In genomic region chr22:20508067-20508755, GRCh38 we compare ENCODE assay signal across 8 cellular contexts. TPM values are rescaled to one million over a fixed set of nuclear protein-coding genes. Genes with fewer than 3 reads are reported as not detected.
DNase-seq lines count a peak whose midpoint lies in the region; ATAC-seq and TF ChIP-seq lines count a peak whose summit lies in the region.
"Not testable (repeated sequence)": the region's sequence is repeated elsewhere in the genome, so short reads cannot be mapped to it uniquely, and the experiment has no call there.

No MANE protein-coding gene starts in this region.

- not testable (repeated sequence) for H3K27me3 ChIP-seq in AG04450 (ENCODE audit: control insufficient read depth, insufficient read depth, low read length); GM23338 (ENCODE audit: insufficient read depth); OCI-LY3 (ENCODE audit: low read depth, low read length); right cardiac atrium (ENCODE audit: control insufficient read depth, insufficient read depth); muscle layer of colon (ENCODE audit: control insufficient read depth in 1 of 2, insufficient read depth in 2 of 2, low read length in 2 of 2); smooth muscle cell (ENCODE audit: low read depth)

- H3K9ac ChIP-seq in OCI-LY3 (ENCODE audit: low read length) (peak overlapping the region; percentile 93), muscle layer of colon (ENCODE audit: low read length) (peak overlapping the region; percentile 88), smooth muscle cell (ENCODE audit: low read depth) (peak overlapping the region; percentile 100)

- H3K4me1 Mint-ChIP-seq in GM23338: peaks cover 36% of the 10 kb centered on the region
- H3K4me1 Mint-ChIP-seq in activated T-helper 1 cell treated with anti-CD3 and anti-CD28 coated beads, Interleukin-12 subunit alpha, Interleukin-12 subunit beta, Interleukin-2, Interleukin-4 antibody, amounts not matched to agents 30 ng/mL and 10 ng/mL and 1 ng/mL, durations not matched to agents 14 hours and 24 hours and 36 hours (ENCODE audit: low read depth): peaks cover 50% of the 10 kb centered on the region
- H3K4me1 Mint-ChIP-seq in dendritic cell treated with granulocyte-macrophage colony-stimulating factor and Interleukin-4, amounts not matched to agents 40 ng/mL and 50 ng/mL, for 4 days (ENCODE audit: low read depth): peaks cover 55% of the 10 kb centered on the region

- H3K4me3 Mint-ChIP-seq in GM23338: peak overlapping the region; percentile 89
- peak overlapping the region; percentile 95 for H3K4me3 Mint-ChIP-seq in activated T-helper 1 cell treated with anti-CD3 and anti-CD28 coated beads, Interleukin-12 subunit alpha, Interleukin-12 subunit beta, Interleukin-2, Interleukin-4 antibody, amounts not matched to agents 30 ng/mL and 10 ng/mL and 1 ng/mL, durations not matched to agents 14 hours and 24 hours and 36 hours
- H3K4me3 Mint-ChIP-seq in dendritic cell treated with granulocyte-macrophage colony-stimulating factor and Interleukin-4, amounts not matched to agents 40 ng/mL and 50 ng/mL, for 4 days: peak overlapping the region; percentile 93

- CTCF ChIA-PET in AG04450 (lab: Charles Lee): interaction anchor here (1.4 to 1.5 kb wide), 3 partner anchors 56 to 89 kb away, joined by 5 to 8 read pairs (median 8); no protein-coding TSS in a partner anchor

- H3K27ac Mint-ChIP-seq in GM23338: peak overlapping the region; percentile 84
- H3K27ac Mint-ChIP-seq in activated T-helper 1 cell treated with anti-CD3 and anti-CD28 coated beads, Interleukin-12 subunit alpha, Interleukin-12 subunit beta, Interleukin-2, Interleukin-4 antibody, amounts not matched to agents 30 ng/mL and 10 ng/mL and 1 ng/mL, durations not matched to agents 14 hours and 24 hours and 36 hours: peak overlapping the region; percentile 96
- H3K27ac Mint-ChIP-seq in dendritic cell treated with granulocyte-macrophage colony-stimulating factor and Interleukin-4, amounts not matched to agents 40 ng/mL and 50 ng/mL, for 4 days: peak overlapping the region; percentile 95

- DNase-seq in AG04450 (ENCODE audit: low read depth, low spot score); activated T-helper 1 cell treated with anti-CD3 and anti-CD28 coated beads, Interleukin-12 subunit alpha, Interleukin-12 subunit beta, Interleukin-2, Interleukin-4 antibody, amounts not matched to agents 30 ng/mL and 10 ng/mL and 1 ng/mL, durations not matched to agents 14 hours and 24 hours and 36 hours (ENCODE audit: low spot score); right cardiac atrium; smooth muscle cell (lab: John Stamatoyannopoulos, UW; ENCODE audit: unreplicated experiment): not testable (repeated sequence)
- peak; percentile 75 for DNase-seq in GM23338 (ENCODE audit: low spot score)

- intact Hi-C loops in activated T-helper 1 cell treated with anti-CD3 and anti-CD28 coated beads, Interleukin-12 subunit alpha, Interleukin-12 subunit beta, Interleukin-2, Interleukin-4 antibody, amounts not matched to agents 30 ng/mL and 10 ng/mL and 1 ng/mL, durations not matched to agents 14 hours and 24 hours and 36 hours (cut with micrococcal nuclease): loop anchor here (2.0 to 10.0 kb wide), 5 partner anchors 15 to 494 kb away; partner anchors contain the start of genes CRKL, DGCR6L, PI4KA and SNAP29
- intact Hi-C loops in dendritic cell treated with granulocyte-macrophage colony-stimulating factor and Interleukin-4, amounts not matched to agents 40 ng/mL and 50 ng/mL, for 4 days (cut with micrococcal nuclease); right cardiac atrium (cut with DNase I): not testable (repeated sequence)

- not testable (repeated sequence) for H3K9me2 ChIP-seq in GM23338 (ENCODE audit: insufficient read depth)

- ATAC-seq in GM23338: peak; percentile 50
- ATAC-seq in right cardiac atrium: peak; percentile 1 to 2

- not testable (repeated sequence) for H3K9me3 ChIP-seq in AG04450 (ENCODE audit: control insufficient read depth, insufficient read depth, low read length); OCI-LY3 (ENCODE audit: insufficient read depth, low read length); right cardiac atrium (ENCODE audit: control insufficient read depth, low read length); muscle layer of colon (ENCODE audit: low read length); smooth muscle cell (replicated peaks; ENCODE audit: low read depth)

- not testable (repeated sequence) for TF ChIP-seq CTCF in AG04450 (IDR thresholded peaks at IDR 0.05; ENCODE audit: low read depth, low read length); GM23338 (conservative IDR thresholded peaks at IDR 0.05; ENCODE audit: low read depth in 2 of 2); OCI-LY3 (IDR thresholded peaks at IDR 0.05; ENCODE audit: low read depth, low read length); smooth muscle cell (IDR thresholded peaks at IDR 0.05; ENCODE audit: borderline replicate concordance, insufficient read depth, poor library complexity, severe bottlenecking)

- H3F3A ChIP-seq in GM23338 (replicated peaks; ENCODE audit: low read depth); smooth muscle cell (ENCODE audit: low read depth): not testable (repeated sequence)

- WGBS in right cardiac atrium: 3% methylated on average over 21 of the region's 21 CpGs
- WGBS in smooth muscle cell (ENCODE audit: low lambda C conversion rate): 5% methylated on average over 21 of the region's 21 CpGs

- peaks cover 32% of the 10 kb centered on the region for H3K4me1 ChIP-seq in GM23338 (ENCODE audit: insufficient read depth)
- peaks cover 35% of the 10 kb centered on the region for H3K4me1 ChIP-seq in OCI-LY3 (ENCODE audit: low read length)
- peaks cover 16% of the 10 kb centered on the region for H3K4me1 ChIP-seq in right cardiac atrium (ENCODE audit: control insufficient read depth, insufficient read depth, low read length)
- peaks cover 35% of the 10 kb centered on the region for H3K4me1 ChIP-seq in muscle layer of colon (ENCODE audit: insufficient read depth, low read length)
- peaks cover 25% of the 10 kb centered on the region for H3K4me1 ChIP-seq in smooth muscle cell (ENCODE audit: low read depth)

- peaks cover 26% of the 10 kb centered on the region for H4K20me1 ChIP-seq in GM23338 (replicated peaks; ENCODE audit: insufficient read depth)
- peaks cover 44% of the 10 kb centered on the region for H4K20me1 ChIP-seq in OCI-LY3 (ENCODE audit: insufficient read depth, low read length)
- H4K20me1 ChIP-seq in smooth muscle cell (ENCODE audit: low read depth): peaks cover 33% of the 10 kb centered on the region

- POLR2A ChIA-PET in AG04450 (lab: Yijun Ruan, JAX): interaction anchor here (0.6 to 2.2 kb wide), 8 partner anchors 15 to 90 kb away, joined by 3 to 14 read pairs (median 7); no protein-coding TSS in a partner anchor

- H3K79me2 ChIP-seq in GM23338 (replicated peaks; ENCODE audit: insufficient read depth): peaks cover 56% of the 10 kb centered on the region
- peaks cover 59% of the 10 kb centered on the region for H3K79me2 ChIP-seq in OCI-LY3 (ENCODE audit: low read length)
- peaks cover 46% of the 10 kb centered on the region for H3K79me2 ChIP-seq in smooth muscle cell (ENCODE audit: low read depth)

- H3K36me3 ChIP-seq in GM23338 (ENCODE audit: insufficient read depth); OCI-LY3 (replicated peaks; ENCODE audit: low read depth, low read length); muscle layer of colon (ENCODE audit: insufficient read depth, low read length); smooth muscle cell (ENCODE audit: low read depth): not testable (repeated sequence)

- H3K27me3 Mint-ChIP-seq in GM23338 (ENCODE audit: insufficient read depth, low read depth, poor library complexity); activated T-helper 1 cell treated with anti-CD3 and anti-CD28 coated beads, Interleukin-12 subunit alpha, Interleukin-12 subunit beta, Interleukin-2, Interleukin-4 antibody, amounts not matched to agents 30 ng/mL and 10 ng/mL and 1 ng/mL, durations not matched to agents 14 hours and 24 hours and 36 hours (ENCODE audit: insufficient read depth); dendritic cell treated with granulocyte-macrophage colony-stimulating factor and Interleukin-4, amounts not matched to agents 40 ng/mL and 50 ng/mL, for 4 days: not testable (repeated sequence)

- peak overlapping the region; percentile 97 for H3K27ac ChIP-seq in AG04450 (ENCODE audit: low read depth, low read length)
- peak overlapping the region; percentile 53 for H3K27ac ChIP-seq in GM23338 (ENCODE audit: low read depth)
- H3K27ac ChIP-seq in OCI-LY3 (ENCODE audit: low read length): peak overlapping the region; percentile 61
- peak overlapping the region; percentile 99 for H3K27ac ChIP-seq in right cardiac atrium (ENCODE audit: low read length)
- peak overlapping the region; percentile 99 for H3K27ac ChIP-seq in muscle layer of colon (ENCODE audit: low read depth, low read length)
- peak overlapping the region; percentile 100 for H3K27ac ChIP-seq in smooth muscle cell (ENCODE audit: low read depth)

- not testable (repeated sequence) for H3K9me3 Mint-ChIP-seq in GM23338; activated T-helper 1 cell treated with anti-CD3 and anti-CD28 coated beads, Interleukin-12 subunit alpha, Interleukin-12 subunit beta, Interleukin-2, Interleukin-4 antibody, amounts not matched to agents 30 ng/mL and 10 ng/mL and 1 ng/mL, durations not matched to agents 14 hours and 24 hours and 36 hours; dendritic cell treated with granulocyte-macrophage colony-stimulating factor and Interleukin-4, amounts not matched to agents 40 ng/mL and 50 ng/mL, for 4 days

- H3K36me3 Mint-ChIP-seq in GM23338 (ENCODE audit: low read depth): not testable (repeated sequence)
- peaks cover 25% of the 10 kb centered on the region for H3K36me3 Mint-ChIP-seq in activated T-helper 1 cell treated with anti-CD3 and anti-CD28 coated beads, Interleukin-12 subunit alpha, Interleukin-12 subunit beta, Interleukin-2, Interleukin-4 antibody, amounts not matched to agents 30 ng/mL and 10 ng/mL and 1 ng/mL, durations not matched to agents 14 hours and 24 hours and 36 hours (ENCODE audit: low read depth)
- peaks cover 51% of the 10 kb centered on the region for H3K36me3 Mint-ChIP-seq in dendritic cell treated with granulocyte-macrophage colony-stimulating factor and Interleukin-4, amounts not matched to agents 40 ng/mL and 50 ng/mL, for 4 days (ENCODE audit: low read depth)

- peak overlapping the region; percentile 98 for H3K4me2 ChIP-seq in GM23338
- peak overlapping the region; percentile 92 for H3K4me2 ChIP-seq in OCI-LY3 (ENCODE audit: low read length)
- peak overlapping the region; percentile 91 for H3K4me2 ChIP-seq in smooth muscle cell

- peak overlapping the region; percentile 97 for H3K4me3 ChIP-seq in AG04450 (ENCODE audit: low read depth, low read length)
- H3K4me3 ChIP-seq in GM23338: peak overlapping the region; percentile 76
- H3K4me3 ChIP-seq in OCI-LY3 (ENCODE audit: low read length): peak overlapping the region; percentile 88
- peak overlapping the region; percentile 91 for H3K4me3 ChIP-seq in right cardiac atrium (ENCODE audit: low read length)
- H3K4me3 ChIP-seq in muscle layer of colon (ENCODE audit: low read depth in 1 of 2, low read length in 2 of 2): peak overlapping the region; percentile 73 to 97
- peak overlapping the region; percentile 88 for H3K4me3 ChIP-seq in smooth muscle cell

- H2AFZ ChIP-seq in GM23338: peak overlapping the region; percentile 91
- not testable (repeated sequence) for H2AFZ ChIP-seq in OCI-LY3 (ENCODE audit: low read depth, low read length); smooth muscle cell (ENCODE audit: low read depth)

RNA-seq across cellular contexts. Expression of gene MED15, which starts 0.8 kb away (rescaled TPM):
- polyA plus RNA-seq in AG04450 (2011; rRNA removed) (17.3 and 25.4 TPM in 2 replicates), GM23338 (2016; fragmentation: Nextera tagmentation; extraction: Ambion mirVana) (27.7 and 29.2 TPM in 2 replicates), right cardiac atrium (30.9 TPM), smooth muscle cell (70.5 and 78.5 TPM in 2 replicates)
- polyA minus RNA-seq in AG04450 (2011; rRNA and poly(A)+ RNA removed): 43.3 and 49.2 TPM in 2 replicates
- 32.0 and 43.5 TPM in 2 replicates for total RNA-seq in GM23338 (2014; rRNA removed; shearing (Covaris generic))
- total RNA-seq in activated T-helper 1 cell treated with anti-CD3 and anti-CD28 coated beads, Interleukin-12 subunit alpha, Interleukin-12 subunit beta, Interleukin-2, Interleukin-4 antibody, amounts not matched to agents 30 ng/mL and 10 ng/mL and 1 ng/mL, durations not matched to agents 14 hours and 24 hours and 36 hours: 103 and 110 TPM in 2 replicates
- total RNA-seq in right cardiac atrium (10 to 100 TPM; 47.3 to 53.4 (median 50.1) TPM), smooth muscle cell (25.3 and 29.2 TPM in 2 replicates)

RNA-seq across cellular contexts. Expression of gene KLHL22, which starts 12.6 kb away (rescaled TPM):
- polyA plus RNA-seq in AG04450 (2011; rRNA removed) (30.2 and 33.2 TPM in 2 replicates), GM23338 (2016; fragmentation: Nextera tagmentation; extraction: Ambion mirVana) (2.4 and 2.8 TPM in 2 replicates), right cardiac atrium (19.1 TPM), smooth muscle cell (18.1 and 27.3 TPM in 2 replicates)
- 35.1 and 39.0 TPM in 2 replicates for polyA minus RNA-seq in AG04450 (2011; rRNA and poly(A)+ RNA removed)
- total RNA-seq in GM23338 (2014; rRNA removed; shearing (Covaris generic)): 12.1 and 16.0 TPM in 2 replicates
- 18.8 and 21.9 TPM in 2 replicates for total RNA-seq in activated T-helper 1 cell treated with anti-CD3 and anti-CD28 coated beads, Interleukin-12 subunit alpha, Interleukin-12 subunit beta, Interleukin-2, Interleukin-4 antibody, amounts not matched to agents 30 ng/mL and 10 ng/mL and 1 ng/mL, durations not matched to agents 14 hours and 24 hours and 36 hours
- total RNA-seq in right cardiac atrium (10 to 100 TPM; 17.9 to 25.8 (median 20.6) TPM), smooth muscle cell (17.1 and 26.1 TPM in 2 replicates)
